Comparison of ENCODE assay signal across 12 cellular contexts in genomic region chr19:1285737-1286360, GRCh38. TPM values are rescaled to one million over a fixed set of nuclear protein-coding genes. Genes with fewer than 3 reads are reported as not detected.
A peak's percentile ranks its signal among the peaks of the same experiment; 100 is the strongest.
DNase-seq lines count a peak whose midpoint lies in the region; ATAC-seq and TF ChIP-seq lines count a peak whose summit lies in the region.
"Had no signal": no experiment of that assay in that cellular context is flagged by ENCODE, and none has a peak within 500 bp of the region (broad histone marks: within the 10 kb centered on the region; RNA-seq: fewer than 3 reads in every experiment).

TSS of gene EFNA2 (plus strand) at chr19:1285873. CDS start at chr19:1286169, 296 bp downstream.

- WGBS in gastroesophageal sphincter (ENCODE audit: low coverage in 1 of 2), 2 donors: no CpG with 5 or more reads among the region's 113 CpGs
- WGBS in aorta, 2 donors: 0 to 1% methylated on average over 9 to 113 of the region's 113 CpGs

- H3K27me3 ChIP-seq in gastroesophageal sphincter (peaks cover 80% of the 10 kb centered on the region), aorta (ENCODE audit: control insufficient read depth in 1 of 2, insufficient read depth in 2 of 2, low read length in 1 of 2) (no peaks in the 10 kb centered on the region), MM.1S (replicated peaks; ENCODE audit: insufficient read depth, low read length) (peaks cover 75% of the 10 kb centered on the region)

- no peak within 1 kb of the TSS for H2AFZ ChIP-seq in MM.1S (ENCODE audit: low read length)

- H3K9me3 Mint-ChIP-seq in T-cell: no peaks in the 10 kb centered on the region
- H3K9me3 Mint-ChIP-seq in progenitor cell of endocrine pancreas (ENCODE audit: low read depth): no peaks in the 10 kb centered on the region

- peak; percentile 23 for DNase-seq in NCI-H2196 (lab: John Stamatoyannopoulos, UW; ENCODE audit: unreplicated experiment)
- DNase-seq in NCI-H2196 treated with DMSO at 0.1 percent for 48 hours (lab: John Stamatoyannopoulos, UW; ENCODE audit: unreplicated experiment): no peak
- no peak for DNase-seq in T-cell
- no peak for DNase-seq in progenitor cell of endocrine pancreas (ENCODE audit: low spot score, unreplicated experiment)
- DNase-seq in GM13976 (ENCODE audit: low spot score): no peak
- no peak for DNase-seq in aorta
- DNase-seq in MM.1S: no peak
- DNase-seq: activated naive CD4-positive, alpha-beta T cell treated with Interleukin-2 at 50 U/mL for 16 hours; foreskin fibroblast; MV-4-11 had no signal

- H3K27me3 Mint-ChIP-seq in T-cell: peaks cover 18 to 38% of the 10 kb centered on the region in 2 donors
- H3K27me3 Mint-ChIP-seq in progenitor cell of endocrine pancreas: peaks cover 2% of the 10 kb centered on the region

- H3K36me3 ChIP-seq in gastroesophageal sphincter: no peaks in the 10 kb centered on the region
- no peaks in the 10 kb centered on the region for H3K36me3 ChIP-seq in aorta (ENCODE audit: control insufficient read depth in 1 of 2, insufficient read depth in 2 of 2, low read length in 1 of 2)
- no peaks in the 10 kb centered on the region for H3K36me3 ChIP-seq in MM.1S (replicated peaks; ENCODE audit: insufficient read depth, low read length)
- H3K36me3 ChIP-seq: thoracic aorta had no signal

- no peak for TF ChIP-seq CTCF in gastroesophageal sphincter (IDR thresholded peaks at IDR 0.05)
- no peak for TF ChIP-seq CTCF in progenitor cell of endocrine pancreas (IDR thresholded peaks at IDR 0.05; ENCODE audit: unreplicated experiment)
- no peak for TF ChIP-seq CTCF in GM13976 (IDR thresholded peaks at IDR 0.05; ENCODE audit: borderline replicate concordance, control extremely low read depth, extremely low read depth, insufficient read depth, missing control alignments)
- TF ChIP-seq CTCF in MM.1S (IDR thresholded peaks at IDR 0.05; ENCODE audit: low read length): no peak

- ATAC-seq in T-cell (replicated peaks in 1 of 4) (peak in 2 of 4 experiments; percentile 17 to 19), gastroesophageal sphincter (peak; percentile 12), aorta (ENCODE audit: low FRiP score) (no peak)

- H3K9ac ChIP-seq in MM.1S (ENCODE audit: low read length): no peak within 1 kb of the TSS

- in situ Hi-C loops in GM13976 (cut with MboI; ENCODE audit: low sequenced_read_pairs, unreplicated experiment): no loop called here

- H3K9me2 ChIP-seq in MM.1S (replicated peaks; ENCODE audit: insufficient read depth, low read length): no peaks in the 10 kb centered on the region

- CTCF ChIA-PET in T-cell (lab: Charles Lee): no interaction called here

- no peaks in the 10 kb centered on the region for H3F3A ChIP-seq in MM.1S (ENCODE audit: insufficient read depth, low read length)

- H3K4me3 Mint-ChIP-seq in T-cell (peak within 1 kb of the TSS; percentile 36 to 62 (median 45)), progenitor cell of endocrine pancreas (ENCODE audit: low read depth) (peak within 1 kb of the TSS; percentile 81)

- peaks cover 7 to 10% (median 8%) of the 10 kb centered on the region in 3 donors for H3K4me1 Mint-ChIP-seq in T-cell
- H3K4me1 Mint-ChIP-seq in progenitor cell of endocrine pancreas (ENCODE audit: low read depth): peaks cover 10% of the 10 kb centered on the region

- POLR2A ChIA-PET in T-cell (lab: Charles Lee): no interaction called here

- H3K4me3 ChIP-seq in gastroesophageal sphincter (peak within 1 kb of the TSS in 1 of 2 donors; percentile 37), aorta (ENCODE audit: low read length in 2 of 2) (peak within 1 kb of the TSS in 1 of 2 donors; percentile 22), MM.1S (ENCODE audit: low read length) (no peak within 1 kb of the TSS)
- H3K4me3 ChIP-seq: thoracic aorta had no signal

- H3K27ac ChIP-seq in gastroesophageal sphincter: no peak within 1 kb of the TSS
- no peak within 1 kb of the TSS for H3K27ac ChIP-seq in aorta (ENCODE audit: low read depth in 1 of 2, low read length in 2 of 2)
- H3K27ac ChIP-seq in MM.1S (ENCODE audit: low read length): no peak within 1 kb of the TSS

- no peak within 1 kb of the TSS for H3K4me2 ChIP-seq in MM.1S (ENCODE audit: low read depth, low read length)

- H3K36me3 Mint-ChIP-seq in T-cell (no peaks in the 10 kb centered on the region), progenitor cell of endocrine pancreas (ENCODE audit: insufficient read depth) (no peaks in the 10 kb centered on the region)

- no peak within 1 kb of the TSS for H3K27ac Mint-ChIP-seq in T-cell
- peak within 1 kb of the TSS; percentile 80 for H3K27ac Mint-ChIP-seq in progenitor cell of endocrine pancreas

- H3K79me2 ChIP-seq in MM.1S (ENCODE audit: low read length): no peaks in the 10 kb centered on the region

- H3K4me1 ChIP-seq in gastroesophageal sphincter: peaks cover 0 to 24% (median 3%) of the 10 kb centered on the region in 3 donors
- no peaks in the 10 kb centered on the region for H3K4me1 ChIP-seq in aorta (ENCODE audit: control insufficient read depth in 1 of 2, insufficient read depth in 2 of 2, low read length in 2 of 2)
- H3K4me1 ChIP-seq in MM.1S (ENCODE audit: low read length): no peaks in the 10 kb centered on the region

- intact Hi-C loops in aorta (cut with DNase I): no loop called here

- no peak for TF ChIP-seq EP300 in gastroesophageal sphincter (IDR thresholded peaks at IDR 0.05)

- TF ChIP-seq POLR2A in gastroesophageal sphincter (IDR thresholded peaks at IDR 0.05): no peak

- H3K9me3 ChIP-seq in gastroesophageal sphincter (no peaks in the 10 kb centered on the region), aorta (ENCODE audit: control insufficient read depth, low read length) (no peaks in the 10 kb centered on the region), MM.1S (replicated peaks; ENCODE audit: insufficient read depth, low read length) (no peaks in the 10 kb centered on the region)
- H3K9me3 ChIP-seq: thoracic aorta had no signal

- no peaks in the 10 kb centered on the region for H4K20me1 ChIP-seq in MM.1S (ENCODE audit: insufficient read depth, low read length)

RNA-seq across cellular contexts. Expression of gene EFNA2, which starts in this region (rescaled TPM):
- total RNA-seq in T-cell (under 1 TPM in 1 of 5 donors, not detected in 4; 0.38 TPM), gastroesophageal sphincter (not detected), progenitor cell of endocrine pancreas (23.8 and 26.5 TPM in 2 replicates), aorta (not detected)
- polyA plus RNA-seq in aorta: 1 to 10 TPM in 1 of 2 donors, not detected in 1; 2.8 TPM
- total RNA-seq: thoracic aorta had no signal

Comparison
In these comparisons a context has a peak if more than half of its experiments do, and no peak if none do; other contexts are left out.
1. RNA of gene EFNA2 (total RNA-seq): 23.8 to 26.5 TPM in progenitor cell of endocrine pancreas; not detected in aorta, 0.38 TPM in T-cell and not detected in gastroesophageal sphincter; every median in the first group is over 10 times any median in the second.
2. Peak in ATAC-seq in gastroesophageal sphincter; RNA of the gene not detected or under 1 TPM.